ENCODE assay signal across 17 cellular contexts in the genomic region with DNA sequence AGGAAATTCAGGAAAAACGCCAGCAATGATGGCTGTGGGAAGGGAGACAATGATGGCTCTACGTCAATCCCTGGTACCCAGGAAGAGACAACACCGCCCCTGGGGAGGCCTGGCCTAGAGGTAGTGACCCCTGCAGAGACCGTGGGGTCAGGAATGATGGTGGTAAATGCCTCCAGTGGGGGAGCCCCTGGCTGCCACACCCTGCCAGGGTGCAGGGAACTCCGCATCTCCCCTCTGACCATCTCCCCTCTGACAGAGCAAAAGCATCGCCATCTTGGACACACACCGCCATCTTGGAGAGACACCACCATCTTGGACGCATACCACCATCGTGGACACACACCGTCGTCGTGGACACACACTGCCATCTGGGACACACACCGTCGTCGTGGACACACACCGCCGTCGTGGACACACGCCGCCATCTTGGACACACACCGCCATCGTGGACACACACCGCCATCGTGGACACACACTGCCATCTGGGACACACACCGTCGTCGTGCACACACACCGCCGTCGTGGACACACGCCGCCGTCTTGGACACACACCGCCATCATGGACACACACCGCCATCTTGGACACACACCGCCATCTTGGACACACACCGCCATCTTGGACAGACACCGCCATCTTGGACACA. TPM values are rescaled to one million over a fixed set of nuclear protein-coding genes. Genes with fewer than 3 reads are reported as not detected.
DNase-seq lines count a peak whose midpoint lies in the region; ATAC-seq and TF ChIP-seq lines count a peak whose summit lies in the region.
"Had no signal": no experiment of that assay in that cellular context is flagged by ENCODE, and none has a peak within 500 bp of the region (broad histone marks: within the 10 kb centered on the region; RNA-seq: fewer than 3 reads in every experiment).

No MANE protein-coding gene starts in this region.

- H3K27me3 ChIP-seq in lower lobe of right lung (ENCODE audit: low read depth): no peaks in the 10 kb centered on the region
- H3K27me3 ChIP-seq: stomach had no signal

- no peaks in the 10 kb centered on the region for H3K27me3 Mint-ChIP-seq in activated CD4-positive, alpha-beta T cell treated with anti-CD3 and anti-CD28 coated beads for 36 hours
- no peaks in the 10 kb centered on the region for H3K27me3 Mint-ChIP-seq in stimulated activated naive CD8-positive, alpha-beta T cell treated with anti-CD3 and anti-CD28 coated beads, Interleukin-15, amount 100 ng/mL, for 72 hours
- H3K27me3 Mint-ChIP-seq: central memory CD8-positive, alpha-beta T cell had no signal

- H3K4me3 ChIP-seq in lower lobe of right lung: no peak overlapping the region
- H3K4me3 ChIP-seq: stomach had no signal

- no peak overlapping the region for H3K27ac ChIP-seq in lower lobe of right lung
- H3K27ac ChIP-seq: stomach had no signal

- H3K9me3 ChIP-seq in lower lobe of right lung: peaks cover 5% of the 10 kb centered on the region

- peaks cover 30% of the 10 kb centered on the region for H3K9me3 Mint-ChIP-seq in activated CD4-positive, alpha-beta T cell treated with anti-CD3 and anti-CD28 coated beads for 36 hours (ENCODE audit: low read depth)
- H3K9me3 Mint-ChIP-seq in stimulated activated naive CD8-positive, alpha-beta T cell treated with anti-CD3 and anti-CD28 coated beads, Interleukin-15, amount 100 ng/mL, for 72 hours: peaks cover 28 to 37% of the 10 kb centered on the region in 2 donors

- H3K36me3 Mint-ChIP-seq in activated CD4-positive, alpha-beta T cell treated with anti-CD3 and anti-CD28 coated beads for 36 hours (ENCODE audit: low read depth): peaks cover 64% of the 10 kb centered on the region

- H3K4me3 Mint-ChIP-seq in activated CD4-positive, alpha-beta T cell treated with anti-CD3 and anti-CD28 coated beads for 36 hours: no peak overlapping the region
- H3K4me3 Mint-ChIP-seq in stimulated activated naive CD8-positive, alpha-beta T cell treated with anti-CD3 and anti-CD28 coated beads, Interleukin-15, amount 100 ng/mL, for 72 hours: no peak overlapping the region
- H3K4me3 Mint-ChIP-seq: central memory CD8-positive, alpha-beta T cell had no signal

- H3K36me3 ChIP-seq in lower lobe of right lung: peaks cover 17% of the 10 kb centered on the region

- TF ChIP-seq CTCF in lower lobe of right lung (IDR thresholded peaks at IDR 0.05): no peak

- intact Hi-C loops in activated CD4-positive, alpha-beta T cell treated with anti-CD3 and anti-CD28 coated beads for 36 hours (cut with DNase I, micrococcal nuclease): no loop called here
- intact Hi-C loops in lower lobe of right lung (cut with DNase I): no loop called here

- no peak for ATAC-seq in activated CD4-positive, alpha-beta T cell treated with anti-CD3 and anti-CD28 coated beads for 36 hours
- peak; percentile 42 for ATAC-seq in stimulated activated naive CD8-positive, alpha-beta T cell treated with anti-CD3 and anti-CD28 coated beads, Interleukin-15, amount 100 ng/mL, for 72 hours
- no peak for ATAC-seq in stimulated activated naive CD8-positive, alpha-beta T cell treated with anti-CD3 and anti-CD28 coated beads, Interleukin-15, Interleukin-2, amounts not matched to agents 100 U/mL and 50 U/mL, for 24 hours
- ATAC-seq in lower lobe of right lung (peak in 1 of 2 donors; percentile 39), HG03135 (IDR thresholded peaks at IDR 0.05; ENCODE audit: unreplicated experiment) (no peak), GM21367 (IDR thresholded peaks at IDR 0.05; ENCODE audit: unreplicated experiment) (no peak)

- no peak overlapping the region for H3K27ac Mint-ChIP-seq in activated CD4-positive, alpha-beta T cell treated with anti-CD3 and anti-CD28 coated beads for 36 hours
- H3K27ac Mint-ChIP-seq in stimulated activated naive CD8-positive, alpha-beta T cell treated with anti-CD3 and anti-CD28 coated beads, Interleukin-15, amount 100 ng/mL, for 72 hours: no peak overlapping the region
- H3K27ac Mint-ChIP-seq: activated T-helper 2 cell treated with anti-CD3 and anti-CD28 coated beads, Interferon-gamma antibody, Interleukin-2, Interleukin-4, amounts not matched to agents 10 μg/mL and 5 μg/mL and 100 μg/mL, durations not matched to agents 14 hours and 24 hours and 36 hours had no signal

- no peaks in the 10 kb centered on the region for H3K4me1 ChIP-seq in lower lobe of right lung
- H3K4me1 ChIP-seq: stomach had no signal

- no peaks in the 10 kb centered on the region for H3K4me1 Mint-ChIP-seq in activated CD4-positive, alpha-beta T cell treated with anti-CD3 and anti-CD28 coated beads for 36 hours
- H3K4me1 Mint-ChIP-seq in stimulated activated naive CD8-positive, alpha-beta T cell treated with anti-CD3 and anti-CD28 coated beads, Interleukin-15, amount 100 ng/mL, for 72 hours: no peaks in the 10 kb centered on the region

- CTCF ChIA-PET in activated CD4-positive, alpha-beta T cell treated with anti-CD3 and anti-CD28 coated beads for 36 hours (lab: Charles Lee): no interaction called here

- POLR2A ChIA-PET in activated CD4-positive, alpha-beta T cell treated with anti-CD3 and anti-CD28 coated beads for 36 hours (lab: Charles Lee): no interaction called here

- DNase-seq in activated CD4-positive, alpha-beta T cell treated with anti-CD3 and anti-CD28 coated beads for 36 hours: peak; percentile 4
- DNase-seq in activated CD4-positive, alpha-beta T cell treated with anti-CD3 and anti-CD28 coated beads for 1 hour: no peak
- DNase-seq in stimulated activated naive CD8-positive, alpha-beta T cell treated with anti-CD3 and anti-CD28 coated beads, Interleukin-15, amount 100 ng/mL, for 72 hours: no peak
- no peak for DNase-seq in stimulated activated naive CD8-positive, alpha-beta T cell treated with anti-CD3 and anti-CD28 coated beads, Interleukin-15, Interleukin-2, amounts not matched to agents 100 U/mL and 50 U/mL, for 24 hours
- peak; percentile 34 for DNase-seq in lower lobe of right lung
- no peak for DNase-seq in superior temporal gyrus (ENCODE audit: extremely low spot score)
- DNase-seq: 8988T; activated CD4-positive, alpha-beta T cell treated with anti-CD3 and anti-CD28 coated beads, Interleukin-2, amount 50 U/mL, for 48 hours; anterior cingulate cortex; effector memory CD4-positive, alpha-beta T cell; NCI-H2029 treated with DMSO at 0.1 percent for 48 hours; NCI-H446 treated with DMSO at 0.1 percent for 48 hours; stomach had no signal

RNA-seq across cellular contexts. Expression of a gene that starts 9.9 kb away (rescaled TPM):
- 10 to 100 TPM; 33.9 to 38.3 TPM for total RNA-seq in activated CD4-positive, alpha-beta T cell treated with anti-CD3 and anti-CD28 coated beads for 36 hours
- total RNA-seq in lower lobe of right lung: 19.1 TPM

RNA-seq across cellular contexts. Expression of a gene that starts 50.9 kb away (rescaled TPM):
- 100 to 1,000 TPM; 396 to 456 TPM for total RNA-seq in activated CD4-positive, alpha-beta T cell treated with anti-CD3 and anti-CD28 coated beads for 36 hours
- 335 TPM for total RNA-seq in lower lobe of right lung

Comparison
In these comparisons a context has a peak if more than half of its experiments do, and no peak if none do; other contexts are left out.
1. DNase-seq: peak in activated CD4-positive, alpha-beta T cell treated with anti-CD3 and anti-CD28 coated beads for 36 hours (single experiment) and lower lobe of right lung (single experiment); none in activated CD4-positive, alpha-beta T cell treated with anti-CD3 and anti-CD28 coated beads for 1 hour (single experiment), stimulated activated naive CD8-positive, alpha-beta T cell treated with anti-CD3 and anti-CD28 coated beads, Interleukin-15, amount 100 ng/mL, for 72 hours (0 of 2), stimulated activated naive CD8-positive, alpha-beta T cell treated with anti-CD3 and anti-CD28 coated beads, Interleukin-15, Interleukin-2, amounts not matched to agents 100 U/mL and 50 U/mL, for 24 hours (single experiment) and superior temporal gyrus (single experiment).